Comparison of ENCODE assay signal across 21 cellular contexts in the genomic region with DNA sequence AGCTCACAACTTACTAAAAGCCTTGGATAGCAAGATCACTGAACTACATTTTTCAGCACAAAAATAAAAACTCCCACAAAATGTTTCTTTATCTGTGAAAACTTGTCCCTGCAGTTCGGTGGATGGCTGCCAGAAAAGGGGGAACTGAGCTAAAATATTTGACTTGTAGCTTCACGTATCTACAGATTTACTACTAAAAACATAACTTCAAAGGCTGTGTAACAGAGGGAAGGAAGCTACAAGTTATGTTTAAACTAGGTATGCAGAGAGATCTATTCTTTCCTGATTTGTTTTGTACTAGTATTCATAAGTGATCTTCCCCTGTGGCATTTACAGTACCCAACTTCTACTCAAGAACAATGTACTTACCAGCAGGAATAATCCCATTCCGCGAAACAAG. TPM values are rescaled to one million over a fixed set of nuclear protein-coding genes. Genes with fewer than 3 reads are reported as not detected.
DNase-seq lines count a peak whose midpoint lies in the region; ATAC-seq, FAIRE-seq and TF ChIP-seq lines count a peak whose summit lies in the region.
"Had no signal": no experiment of that assay in that cellular context is flagged by ENCODE, and none has a peak within 500 bp of the region (broad histone marks: within the 10 kb centered on the region; RNA-seq: fewer than 3 reads in every experiment).

No MANE protein-coding gene starts in this region.

- H3K9me3 Mint-ChIP-seq in mesothelial cell of epicardium, result no peaks in the 10 kb centered on the region
- H3K9me3 Mint-ChIP-seq: CD4-positive, alpha-beta T cell had no signal

- peak overlapping the region; percentile 2 for H3K4me3 Mint-ChIP-seq in mesothelial cell of epicardium
- H3K4me3 Mint-ChIP-seq: B cell; CD4-positive, alpha-beta T cell had no signal

- in situ Hi-C loops in GM12878 (cut with MboI), result no loop called here

- intact Hi-C loops in GM12878 (cut with micrococcal nuclease; ENCODE audit: unreplicated experiment), result no loop called here

- H3K4me1 ChIP-seq in GM12878 (ENCODE audit: control insufficient read depth, insufficient read depth, low read length), result no peaks in the 10 kb centered on the region

- FAIRE-seq in H54 (lab: Jason Lieb, UNC) (peak; percentile 11), GM12878 (lab: Jason Lieb, UNC) (no peak)

- DNase-seq in GM12865 (ENCODE audit: low read depth), result peak; percentile 5
- no peak for DNase-seq in H54 (ENCODE audit: insufficient read length, low spot score)
- no peak for DNase-seq in GM12878 (ENCODE audit: low read depth, low spot score)
- peak in 1 of 2 experiments; percentile 44 for DNase-seq in mesothelial cell of epicardium (ENCODE audit: low spot score in 2 of 2, unreplicated experiment in 2 of 2)
- DNase-seq in AG08395 (ENCODE audit: low spot score), result no peak
- DNase-seq: Calu3; CD4-positive, alpha-beta T cell; GOT3; IMR-90; Karpas-422; MM.1S; NCI-H1105 treated with DMSO at 0.1 percent for 48 hours; NCI-H1694 treated with DMSO at 0.1 percent for 48 hours; NCI-H2107; NCI-H226; NCI-H524 treated with DMSO at 0.1 percent for 48 hours; PC-3; SJCRH30 had no signal

- WGBS in GM12878 (ENCODE audit: insufficient coverage, insufficient replicate concordance, low lambda C conversion rate, missing lambda C conversion rate), result 0% methylated on average over 4 of the region's 4 CpGs

- H3K4me2 ChIP-seq in GM12878 (ENCODE audit: control insufficient read depth, insufficient read depth), result 0 out of 2 replicates have a peak overlapping the region, but pooled peaks have one; percentile 20

- H3K27me3 Mint-ChIP-seq in mesothelial cell of epicardium (ENCODE audit: low read depth), result no peaks in the 10 kb centered on the region

- CTCF ChIA-PET in GM12878 (lab: Yijun Ruan, JAX), result interaction anchor here (0.7 to 1.4 kb wide), 3 partner anchors 9 to 27 kb away, joined by 3 to 10 read pairs (median 3); no protein-coding TSS in a partner anchor

- RAD21 ChIA-PET in GM12878 (lab: Charles Lee; ENCODE audit: unreplicated experiment), result interaction anchor here (0.8 to 1.0 kb wide), 2 partner anchors 26 to 181 kb away, joined by 3 to 4 read pairs; partner anchors contain the start of gene SGCE

- H3K27ac ChIP-seq in GM12878 (ENCODE audit: control insufficient read depth, insufficient read depth), result peak overlapping the region; percentile 6; the same call in 1 of the 2 replicates
- H3K27ac ChIP-seq: SJCRH30 had no signal

- H4K20me1 ChIP-seq in GM12878 (ENCODE audit: control insufficient read depth, insufficient read depth), result no peaks in the 10 kb centered on the region

- BruUV-seq in GM12878 (replicated peaks; lab: Mats Ljungman, UMichigan), result no TSS peak

- peaks cover 46% of the 10 kb centered on the region for H3K4me1 Mint-ChIP-seq in mesothelial cell of epicardium
- H3K4me1 Mint-ChIP-seq: B cell had no signal

- no peak overlapping the region for H3K4me3 ChIP-seq in GM12865 (ENCODE audit: low read depth, low read length)
- H3K4me3 ChIP-seq in GM12878, result no peak overlapping the region
- H3K4me3 ChIP-seq: SJCRH30 had no signal

- H2AFZ ChIP-seq in GM12878 (ENCODE audit: control insufficient read depth, low read depth, low read length), result no peak overlapping the region

- H3K36me3 Mint-ChIP-seq in mesothelial cell of epicardium, result no peaks in the 10 kb centered on the region

- no peaks in the 10 kb centered on the region for H3K27me3 ChIP-seq in GM12878 (replicated peaks in 1 of 2; ENCODE audit: control insufficient read depth in 2 of 2, insufficient read depth in 2 of 2, low read length in 1 of 2)
- H3K27me3 ChIP-seq: SJCRH30 had no signal

- TF ChIP-seq POLR2A in H54 (IDR thresholded peaks at IDR 0.05; ENCODE audit: low read depth, low read length) (no peak), GM12878 (IDR thresholded peaks at IDR 0.05; ENCODE audit: low read depth, low read length) (no peak)

- H3K79me2 ChIP-seq in GM12878 (ENCODE audit: control insufficient read depth, insufficient read depth, low read length), result no peaks in the 10 kb centered on the region; the same call in 1 of the 2 replicates

- H3K27ac Mint-ChIP-seq in mesothelial cell of epicardium, result peak overlapping the region; percentile 80
- H3K27ac Mint-ChIP-seq: B cell; CD4-positive, alpha-beta T cell had no signal

- H3K9me3 ChIP-seq in GM12878 (replicated peaks; ENCODE audit: control insufficient read depth, insufficient read depth, low read length), result no peaks in the 10 kb centered on the region
- H3K9me3 ChIP-seq: SJCRH30 had no signal

- ATAC-seq in GM12878 (peak; percentile 47; the same call in 2 of the 3 replicates), HG03039 (IDR thresholded peaks at IDR 0.05; ENCODE audit: unreplicated experiment) (no peak), GM18870 (IDR thresholded peaks at IDR 0.05; ENCODE audit: unreplicated experiment) (no peak)
- ATAC-seq: PC-3 had no signal

- no peaks in the 10 kb centered on the region for H3K36me3 ChIP-seq in GM12878 (ENCODE audit: control insufficient read depth in 2 of 2, insufficient read depth in 2 of 2, low read length in 1 of 2)
- H3K36me3 ChIP-seq: SJCRH30 had no signal

- TF ChIP-seq CTCF in GM12865 (IDR thresholded peaks at IDR 0.05; ENCODE audit: insufficient read depth, low read depth, low read length, missing control alignments), result no peak
- no peak for TF ChIP-seq CTCF in GM12878 (IDR thresholded peaks at IDR 0.05 in 2 of 3, conservative IDR thresholded peaks at IDR 0.05 in 1 of 3; ENCODE audit: control insufficient read depth in 2 of 3, extremely low read depth in 1 of 3, insufficient read depth in 1 of 3, low read depth in 3 of 3, low read length in 3 of 3)
- TF ChIP-seq CTCF in mesothelial cell of epicardium (IDR thresholded peaks at IDR 0.05; ENCODE audit: unreplicated experiment), result no peak

- POLR2A ChIA-PET in GM12878 (lab: Charles Lee), result interaction anchor here (0.9 kb wide), 1 partner anchor 26 kb away, joined by 4 read pairs; no protein-coding TSS in a partner anchor

- no peak overlapping the region for H3K9ac ChIP-seq in GM12878 (ENCODE audit: control insufficient read depth, insufficient read depth, low read length)

- no peak for TF ChIP-seq EP300 in GM12878 (IDR thresholded peaks at IDR 0.05; ENCODE audit: borderline replicate concordance in 1 of 2, control insufficient read depth in 1 of 2, low read depth in 2 of 2, low read length in 2 of 2)

- no peak for TF ChIP-seq RAD21 in GM12878 (IDR thresholded peaks at IDR 0.05; ENCODE audit: insufficient read depth, low read depth, low read length)

- SMC1A ChIA-PET in GM12878 (lab: Charles Lee; ENCODE audit: uncharacterized antibody, unreplicated experiment), result interaction anchor here (0.7 to 3.1 kb wide), 7 partner anchors 11 to 119 kb away, joined by 3 to 15 read pairs (median 3); no protein-coding TSS in a partner anchor

TF ChIP-seq in GM12878, 131 proteins besides CTCF, POLR2A, EP300 and RAD21:
- no peak for TF ChIP-seq MYC (IDR thresholded peaks at IDR 0.05; ENCODE audit: insufficient read depth, insufficient read length, insufficient replicate concordance, low read length, severe bottlenecking)
- TF ChIP-seq SPI1 (IDR thresholded peaks at IDR 0.05; ENCODE audit: borderline replicate concordance, insufficient read depth, low read depth, low read length), result 0 out of 2 replicates have a peak, but pooled peaks have one; percentile 30

RNA-seq across cellular contexts. Expression of gene SGCE, which starts 25.1 kb away (rescaled TPM):
- total RNA-seq in GM12878 (2013; cell fraction: nucleolus; rRNA removed), result 114 and 121 TPM in 2 replicates
- total RNA-seq in GM12878 (2014; rRNA removed) (51.5 and 55.0 TPM in 2 replicates), GM12878 (2014; rRNA removed; fragmentation: Illumina TruSeq; extraction: Trizol) (53.3 and 55.9 TPM in 2 replicates), GM12878 (2021) (38.6 and 44.1 TPM in 2 replicates), mesothelial cell of epicardium (50.4 to 59.3 TPM (median 51.3 TPM) in 3 replicates)
- 22.5 TPM for polyA plus RNA-seq in GM12878 (2011; ENCODE audit: low read depth)
- polyA plus RNA-seq in GM12878 (2011; rRNA removed) (42.5 and 45.1 TPM in 2 replicates), GM12878 (2014; fragmentation: Illumina TruSeq; extraction: Trizol) (59.6 and 71.2 TPM in 2 replicates), GM12878 (2014; fragmentation: Nextera tagmentation; extraction: Ambion mirVana) (10 to 100 TPM; 30.5 to 46.3 TPM), GM12878 (2014; rRNA removed) (36.6 and 47.0 TPM in 2 replicates), GM12878 (2016; fragmentation: Nextera tagmentation; extraction: Ambion mirVana) (10 to 100 TPM; 78.5 to 80.1 TPM)
- 16.5 and 17.1 TPM in 2 replicates for polyA plus RNA-seq in GM12878 (2011; cell fraction: cytosol; rRNA removed)
- 30.0 and 35.1 TPM in 2 replicates for polyA plus RNA-seq in GM12878 (2011; cell fraction: nucleus; rRNA removed)
- 25.6 and 32.4 TPM in 2 replicates for polyA plus RNA-seq in GM12878 (2012)
- 30.1 and 33.0 TPM in 2 replicates for polyA minus RNA-seq in GM12878 (2011; rRNA and poly(A)+ RNA removed)
- 8.0 and 9.6 TPM in 2 replicates for polyA minus RNA-seq in GM12878 (2011; cell fraction: cytosol; rRNA and poly(A)+ RNA removed)
- 53.1 and 79.7 TPM in 2 replicates for polyA minus RNA-seq in GM12878 (2011; cell fraction: nucleus; rRNA and poly(A)+ RNA removed)
